35 cellular contexts compared by ENCODE assay signal in genomic region chr3:2983987-2984724, GRCh38.
"Had no signal": no experiment of that assay in that cellular context is flagged by ENCODE, and none has a peak within 500 bp of the region (broad histone marks: within the 10 kb centered on the region; RNA-seq: fewer than 3 reads in every experiment).

No MANE protein-coding gene starts in this region.

- DNase-seq: activated B cell treated with CpG ODN at 0.5 μM for 24 hours; activated CD4-positive, alpha-beta memory T cell treated with anti-CD3 and anti-CD28 coated beads for 36 hours; activated CD4-positive, alpha-beta T cell treated with anti-CD3 and anti-CD28 coated beads for 4 hours; activated CD4-positive, alpha-beta T cell treated with anti-CD3 and anti-CD28 coated beads, Interleukin-2, amount 10 ng/mL, durations not matched to agents 24 days and 14 days; activated CD4-positive, alpha-beta T cell treated with anti-CD3 and anti-CD28 coated beads, Interleukin-2, amount 50 U/mL, for 1 hour; activated CD4-positive, alpha-beta T cell treated with anti-CD3 and anti-CD28 coated beads, Interleukin-2, amount 50 U/mL, for 4 hours; activated CD4-positive, CD25-positive, alpha-beta regulatory T cell treated with anti-CD3 and anti-CD28 coated beads, Interleukin-2, amount 50 U/mL, for 72 hours; activated CD8-positive, alpha-beta memory T cell treated with anti-CD3 and anti-CD28 coated beads, Interleukin-2, amount 50 U/mL, for 4 hours; activated CD8-positive, alpha-beta T cell treated with anti-CD3 and anti-CD28 coated beads for 36 hours; activated effector memory CD4-positive, alpha-beta T cell treated with anti-CD3 and anti-CD28 coated beads, Interleukin-2, amount 50 U/mL, for 16 hours; activated gamma-delta T cell treated with Interleukin-2 at 50 U/mL for 16 hours; activated naive CD4-positive, alpha-beta T cell; activated naive CD4-positive, alpha-beta T cell treated with anti-CD3 and anti-CD28 coated beads for 36 hours; activated naive CD4-positive, alpha-beta T cell treated with anti-CD3 and anti-CD28 coated beads, Interleukin-2, amount 50 U/mL, for 16 hours; activated naive CD8-positive, alpha-beta T cell treated with anti-CD3 and anti-CD28 coated beads for 36 hours; activated T-cell treated with anti-CD3 and anti-CD28 coated beads for 4 hours; activated T-cell treated with anti-CD3 and anti-CD28 coated beads, Interleukin-2, amount 50 U/mL, for 1 hour; activated T-cell treated with anti-CD3 and anti-CD28 coated beads, Interleukin-2, amount 50 U/mL, for 4 hours; activated T-cell treated with anti-CD3 and anti-CD28 coated beads, Interleukin-2, amount 50 U/mL, for 72 hours; adrenal gland; amniotic stem cell; aorta; body of pancreas; brain microvascular endothelial cell; central memory CD4-positive, alpha-beta T cell; T-helper 1 cell; T-helper 2 cell; T-helper 9 cell had no signal

- H3K4me1 ChIP-seq: adrenal gland, body of pancreas, breast epithelium had no signal

- H3K27me3 ChIP-seq: adrenal gland, body of pancreas, brain microvascular endothelial cell, breast epithelium had no signal

- H3K36me3 ChIP-seq: adrenal gland, brain microvascular endothelial cell, breast epithelium had no signal

- H3K9me3 ChIP-seq: adrenal gland, body of pancreas, breast epithelium had no signal

- H3K9me3 Mint-ChIP-seq: activated B cell treated with CpG ODN at 0.5 μM for 24 hours; activated CD4-positive, alpha-beta memory T cell treated with anti-CD3 and anti-CD28 coated beads for 36 hours; activated CD4-positive, alpha-beta T cell treated with anti-CD3 and anti-CD28 coated beads, Interleukin-2, amount 10 ng/mL, durations not matched to agents 24 days and 14 days; activated CD8-positive, alpha-beta T cell treated with anti-CD3 and anti-CD28 coated beads for 36 hours; activated naive CD4-positive, alpha-beta T cell treated with anti-CD3 and anti-CD28 coated beads for 36 hours; activated naive CD4-positive, alpha-beta T cell treated with anti-CD3 and anti-CD28 coated beads, Interleukin-2, amount 50 U/mL, for 72 hours; activated naive CD8-positive, alpha-beta T cell treated with anti-CD3 and anti-CD28 coated beads for 36 hours; activated T-cell treated with anti-CD3 and anti-CD28 coated beads, Interleukin-2, amount 50 U/mL, for 4 hours; activated T-cell treated with anti-CD3 and anti-CD28 coated beads, Interleukin-2, amount 50 U/mL, for 72 hours; activated T-helper 1 cell treated with anti-CD3 and anti-CD28 coated beads, Interleukin-12 subunit alpha, Interleukin-12 subunit beta, Interleukin-2, Interleukin-4 antibody, amounts not matched to agents 30 ng/mL and 10 ng/mL and 1 ng/mL, durations not matched to agents 14 hours and 24 hours and 36 hours; activated T-helper 17 cell treated with anti-CD3 and anti-CD28 coated beads, Interleukin-2, amount 50 U/mL, for 72 hours; T-helper 1 cell treated with Interleukin-12 subunit alpha and Interleukin-12 subunit beta and Interleukin-4 antibody, amounts not matched to agents 30 μg/mL and 1 μg/mL, for 36 hours; T-helper 2 cell treated with Interferon-gamma antibody and Interleukin-4, amounts not matched to agents 5 μg/mL and 100 μg/mL, for 36 hours had no signal

- ATAC-seq: activated CD8-positive, alpha-beta T cell treated with anti-CD3 and anti-CD28 coated beads for 36 hours; activated naive CD4-positive, alpha-beta T cell treated with anti-CD3 and anti-CD28 coated beads, Interleukin-2, amount 50 U/mL, for 72 hours; activated T-cell treated with anti-CD3 and anti-CD28 coated beads, Interleukin-2, amount 50 U/mL, for 4 hours; activated T-cell treated with anti-CD3 and anti-CD28 coated beads, Interleukin-2, amount 50 U/mL, for 72 hours; activated T-helper 17 cell treated with anti-CD3 and anti-CD28 coated beads, Interleukin-2, amount 50 U/mL, for 72 hours; body of pancreas had no signal

- H3K4me1 Mint-ChIP-seq: activated B cell treated with CpG ODN at 0.5 μM for 24 hours; activated CD4-positive, alpha-beta T cell treated with anti-CD3 and anti-CD28 coated beads, Interleukin-2, amount 10 ng/mL, durations not matched to agents 24 days and 14 days; activated T-helper 17 cell treated with anti-CD3 and anti-CD28 coated beads, Interleukin-2, amount 50 U/mL, for 72 hours had no signal

- H3K27ac Mint-ChIP-seq: activated B cell treated with CpG ODN at 0.5 μM for 24 hours; activated CD4-positive, alpha-beta memory T cell treated with anti-CD3 and anti-CD28 coated beads for 36 hours; activated CD4-positive, alpha-beta T cell treated with anti-CD3 and anti-CD28 coated beads, Interleukin-2, amount 10 ng/mL, durations not matched to agents 24 days and 14 days; activated CD8-positive, alpha-beta T cell treated with anti-CD3 and anti-CD28 coated beads for 36 hours; activated naive CD4-positive, alpha-beta T cell treated with anti-CD3 and anti-CD28 coated beads for 36 hours; activated naive CD4-positive, alpha-beta T cell treated with anti-CD3 and anti-CD28 coated beads, Interleukin-2, amount 50 U/mL, for 72 hours; activated naive CD8-positive, alpha-beta T cell treated with anti-CD3 and anti-CD28 coated beads for 36 hours; activated T-cell treated with anti-CD3 and anti-CD28 coated beads, Interleukin-2, amount 50 U/mL, for 72 hours; activated T-helper 1 cell treated with anti-CD3 and anti-CD28 coated beads, Interleukin-12 subunit alpha, Interleukin-12 subunit beta, Interleukin-2, Interleukin-4 antibody, amounts not matched to agents 30 ng/mL and 10 ng/mL and 1 ng/mL, durations not matched to agents 14 hours and 24 hours and 36 hours; activated T-helper 17 cell treated with anti-CD3 and anti-CD28 coated beads, Interleukin-2, amount 50 U/mL, for 72 hours; T-helper 1 cell treated with Interleukin-12 subunit alpha and Interleukin-12 subunit beta and Interleukin-4 antibody, amounts not matched to agents 30 μg/mL and 1 μg/mL, for 36 hours; T-helper 2 cell treated with Interferon-gamma antibody and Interleukin-4, amounts not matched to agents 5 μg/mL and 100 μg/mL, for 36 hours had no signal

- H3K4me3 Mint-ChIP-seq: activated B cell treated with CpG ODN at 0.5 μM for 24 hours; activated CD4-positive, alpha-beta memory T cell treated with anti-CD3 and anti-CD28 coated beads for 36 hours; activated CD4-positive, alpha-beta T cell treated with anti-CD3 and anti-CD28 coated beads, Interleukin-2, amount 10 ng/mL, durations not matched to agents 24 days and 14 days; activated CD8-positive, alpha-beta T cell treated with anti-CD3 and anti-CD28 coated beads for 36 hours; activated naive CD4-positive, alpha-beta T cell treated with anti-CD3 and anti-CD28 coated beads for 36 hours; activated naive CD8-positive, alpha-beta T cell treated with anti-CD3 and anti-CD28 coated beads for 36 hours; activated T-cell treated with anti-CD3 and anti-CD28 coated beads, Interleukin-2, amount 50 U/mL, for 4 hours; activated T-cell treated with anti-CD3 and anti-CD28 coated beads, Interleukin-2, amount 50 U/mL, for 72 hours; activated T-helper 1 cell treated with anti-CD3 and anti-CD28 coated beads, Interleukin-12 subunit alpha, Interleukin-12 subunit beta, Interleukin-2, Interleukin-4 antibody, amounts not matched to agents 30 ng/mL and 10 ng/mL and 1 ng/mL, durations not matched to agents 14 hours and 24 hours and 36 hours; activated T-helper 17 cell treated with anti-CD3 and anti-CD28 coated beads, Interleukin-2, amount 50 U/mL, for 72 hours; T-helper 1 cell treated with Interleukin-12 subunit alpha and Interleukin-12 subunit beta and Interleukin-4 antibody, amounts not matched to agents 30 μg/mL and 1 μg/mL, for 36 hours; T-helper 2 cell treated with Interferon-gamma antibody and Interleukin-4, amounts not matched to agents 5 μg/mL and 100 μg/mL, for 36 hours had no signal

- H3K36me3 Mint-ChIP-seq: activated CD4-positive, alpha-beta memory T cell treated with anti-CD3 and anti-CD28 coated beads for 36 hours; activated naive CD4-positive, alpha-beta T cell treated with anti-CD3 and anti-CD28 coated beads, Interleukin-2, amount 50 U/mL, for 72 hours; activated naive CD8-positive, alpha-beta T cell treated with anti-CD3 and anti-CD28 coated beads for 36 hours had no signal

- H3K27ac ChIP-seq: adrenal gland, body of pancreas, brain microvascular endothelial cell, breast epithelium, VCaP had no signal

- H3K27me3 Mint-ChIP-seq: activated B cell treated with CpG ODN at 0.5 μM for 24 hours; activated CD4-positive, alpha-beta memory T cell treated with anti-CD3 and anti-CD28 coated beads for 36 hours; activated CD4-positive, alpha-beta T cell treated with anti-CD3 and anti-CD28 coated beads, Interleukin-2, amount 10 ng/mL, durations not matched to agents 24 days and 14 days; activated naive CD8-positive, alpha-beta T cell treated with anti-CD3 and anti-CD28 coated beads for 36 hours; activated T-helper 17 cell treated with anti-CD3 and anti-CD28 coated beads, Interleukin-2, amount 50 U/mL, for 72 hours had no signal

- H3K4me3 ChIP-seq: adrenal gland, body of pancreas, breast epithelium had no signal
